In the genomic region with DNA sequence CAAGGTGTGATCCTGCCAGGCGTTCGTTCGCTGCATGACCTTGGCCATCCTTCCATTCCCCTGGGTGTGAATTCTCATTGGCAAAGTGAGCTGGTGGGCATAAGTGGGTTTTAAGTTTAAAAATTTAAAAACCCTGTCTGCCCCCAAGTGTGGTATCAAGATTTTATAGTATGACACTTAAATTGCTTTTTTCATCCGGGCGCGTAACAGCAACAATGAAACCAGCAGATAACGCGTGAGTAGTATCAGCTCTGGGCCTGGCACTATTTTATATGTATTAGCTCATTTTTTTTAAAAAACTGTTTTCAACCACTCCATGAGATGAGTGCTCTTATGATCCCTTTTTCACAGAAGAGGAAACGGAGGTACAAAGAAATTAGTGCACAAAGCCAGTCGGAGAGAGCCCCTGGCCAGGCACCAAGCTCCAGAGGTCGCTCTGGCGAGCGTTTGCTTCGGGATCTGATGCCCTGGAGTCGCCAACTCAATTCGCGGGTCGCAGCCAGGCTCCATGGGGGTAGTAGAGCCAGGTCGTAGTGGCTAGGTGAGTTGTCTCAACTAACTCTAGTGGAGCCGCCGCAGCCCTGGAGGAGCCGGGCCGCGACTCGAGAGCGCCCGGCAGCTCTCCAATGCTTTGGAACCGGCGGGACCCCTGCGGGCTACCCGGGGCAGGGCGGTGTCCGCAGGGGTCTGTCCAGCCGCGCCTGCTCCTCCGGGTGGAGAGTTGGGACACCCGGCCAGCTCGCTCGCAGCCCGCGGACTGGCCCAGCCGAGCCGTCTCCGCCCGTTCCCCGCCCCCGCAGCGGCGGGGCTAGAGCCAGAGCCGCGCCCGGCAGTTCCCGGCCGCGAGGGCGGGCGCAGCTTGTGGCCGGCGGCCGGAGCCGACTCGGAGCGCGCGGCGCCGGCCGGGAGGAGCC, we compare ENCODE assay signal across 1 cellular context.
TF ChIP-seq lines count a peak whose summit lies in the region.

A gene with protein sequence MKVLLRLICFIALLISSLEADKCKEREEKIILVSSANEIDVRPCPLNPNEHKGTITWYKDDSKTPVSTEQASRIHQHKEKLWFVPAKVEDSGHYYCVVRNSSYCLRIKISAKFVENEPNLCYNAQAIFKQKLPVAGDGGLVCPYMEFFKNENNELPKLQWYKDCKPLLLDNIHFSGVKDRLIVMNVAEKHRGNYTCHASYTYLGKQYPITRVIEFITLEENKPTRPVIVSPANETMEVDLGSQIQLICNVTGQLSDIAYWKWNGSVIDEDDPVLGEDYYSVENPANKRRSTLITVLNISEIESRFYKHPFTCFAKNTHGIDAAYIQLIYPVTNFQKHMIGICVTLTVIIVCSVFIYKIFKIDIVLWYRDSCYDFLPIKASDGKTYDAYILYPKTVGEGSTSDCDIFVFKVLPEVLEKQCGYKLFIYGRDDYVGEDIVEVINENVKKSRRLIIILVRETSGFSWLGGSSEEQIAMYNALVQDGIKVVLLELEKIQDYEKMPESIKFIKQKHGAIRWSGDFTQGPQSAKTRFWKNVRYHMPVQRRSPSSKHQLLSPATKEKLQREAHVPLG (plus strand): TSS at position 832 of the 914 bp plus-strand sequence. CDS start 14,979 bp downstream, outside the sequence.

TF ChIP-seq in SK-N-SH, 30 proteins besides CTCF, POLR2A, EP300 and RAD21 (continued from another document):
- TF ChIP-seq NRF1 (IDR thresholded peaks at IDR 0.05; ENCODE audit: low read depth, low read length), result peak; percentile 2; the same call in 1 of the 2 replicates
- TF ChIP-seq, protein P1, sequence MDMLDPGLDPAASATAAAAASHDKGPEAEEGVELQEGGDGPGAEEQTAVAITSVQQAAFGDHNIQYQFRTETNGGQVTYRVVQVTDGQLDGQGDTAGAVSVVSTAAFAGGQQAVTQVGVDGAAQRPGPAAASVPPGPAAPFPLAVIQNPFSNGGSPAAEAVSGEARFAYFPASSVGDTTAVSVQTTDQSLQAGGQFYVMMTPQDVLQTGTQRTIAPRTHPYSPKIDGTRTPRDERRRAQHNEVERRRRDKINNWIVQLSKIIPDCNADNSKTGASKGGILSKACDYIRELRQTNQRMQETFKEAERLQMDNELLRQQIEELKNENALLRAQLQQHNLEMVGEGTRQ (IDR thresholded peaks at IDR 0.05; ENCODE audit: borderline replicate concordance, low read depth, low read length), result no peak
- no peak for TF ChIP-seq ELF1 (IDR thresholded peaks at IDR 0.05)
- no peak for TF ChIP-seq SIN3A (IDR thresholded peaks at IDR 0.05; ENCODE audit: borderline replicate concordance, low read depth, low read length)
- TF ChIP-seq NFIC (IDR thresholded peaks at IDR 0.05; ENCODE audit: borderline replicate concordance), result no peak
- peak; percentile 57 for TF ChIP-seq TAF1 (IDR thresholded peaks at IDR 0.05; ENCODE audit: borderline replicate concordance, low read depth, low read length)
- TF ChIP-seq, protein P2, sequence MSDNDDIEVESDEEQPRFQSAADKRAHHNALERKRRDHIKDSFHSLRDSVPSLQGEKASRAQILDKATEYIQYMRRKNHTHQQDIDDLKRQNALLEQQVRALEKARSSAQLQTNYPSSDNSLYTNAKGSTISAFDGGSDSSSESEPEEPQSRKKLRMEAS (IDR thresholded peaks at IDR 0.05; ENCODE audit: low read depth), result no peak
- TF ChIP-seq, protein P3, sequence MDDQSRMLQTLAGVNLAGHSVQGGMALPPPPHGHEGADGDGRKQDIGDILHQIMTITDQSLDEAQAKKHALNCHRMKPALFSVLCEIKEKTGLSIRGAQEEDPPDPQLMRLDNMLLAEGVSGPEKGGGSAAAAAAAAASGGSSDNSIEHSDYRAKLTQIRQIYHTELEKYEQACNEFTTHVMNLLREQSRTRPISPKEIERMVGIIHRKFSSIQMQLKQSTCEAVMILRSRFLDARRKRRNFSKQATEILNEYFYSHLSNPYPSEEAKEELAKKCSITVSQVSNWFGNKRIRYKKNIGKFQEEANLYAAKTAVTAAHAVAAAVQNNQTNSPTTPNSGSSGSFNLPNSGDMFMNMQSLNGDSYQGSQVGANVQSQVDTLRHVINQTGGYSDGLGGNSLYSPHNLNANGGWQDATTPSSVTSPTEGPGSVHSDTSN (IDR thresholded peaks at IDR 0.05), result no peak
- TF ChIP-seq TCF12 (IDR thresholded peaks at IDR 0.05), result no peak
- TF ChIP-seq JUND (IDR thresholded peaks at IDR 0.05), result no peak
